Comparison of ENCODE assay signal across 26 cellular contexts in the genomic region with DNA sequence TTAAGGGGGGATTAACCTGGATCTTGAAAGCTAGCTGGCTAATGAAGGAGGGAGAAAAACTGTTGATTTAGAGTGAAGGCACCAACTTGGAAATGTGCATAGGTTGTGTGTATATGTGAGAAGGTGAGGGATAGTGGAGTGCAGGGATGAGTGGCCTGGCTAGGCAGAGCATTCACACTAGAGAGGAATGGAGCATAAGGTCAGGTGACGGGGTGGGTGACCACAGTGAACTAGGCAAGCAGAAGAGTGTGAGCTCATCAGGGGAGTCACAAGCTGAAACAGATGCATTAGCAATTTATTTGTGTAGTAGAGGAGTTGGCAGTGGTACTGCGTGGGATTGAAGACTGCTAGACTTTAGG. TPM values are rescaled to one million over a fixed set of nuclear protein-coding genes. Genes with fewer than 3 reads are reported as not detected.
A peak's percentile ranks its signal among the peaks of the same experiment; 100 is the strongest.
DNase-seq lines count a peak whose midpoint lies in the region; TF ChIP-seq lines count a peak whose summit lies in the region.
"Had no signal": no experiment of that assay in that cellular context is flagged by ENCODE, and none has a peak within 500 bp of the region (broad histone marks: within the 10 kb centered on the region; RNA-seq: fewer than 3 reads in every experiment).

No MANE protein-coding gene starts in this region.

- in situ Hi-C loops in KBM-7 (cut with MboI; ENCODE audit: low pct_unique_long_range_greater_than_20kb, low sequenced_read_pairs), result no loop called here

- H3K27me3 ChIP-seq in MG63, result no peaks in the 10 kb centered on the region
- H3K27me3 ChIP-seq: Peyer's patch had no signal

- TF ChIP-seq CTCF in fibroblast of villous mesenchyme (IDR thresholded peaks at IDR 0.05; ENCODE audit: insufficient read depth, low read depth, low read length), result no peak

- intact Hi-C loops in posterior cingulate gyrus (cut with DNase I), result no loop called here

- H3K4me3 ChIP-seq in MG63 (no peak overlapping the region), fibroblast of villous mesenchyme (ENCODE audit: low read depth, low read length) (no peak overlapping the region)
- H3K4me3 ChIP-seq: heart right ventricle, Peyer's patch had no signal

- DNase-seq in CD1c-positive myeloid dendritic cell (ENCODE audit: extremely low spot score) (peak; percentile 57), MG63 (peak; percentile 58), fibroblast of villous mesenchyme (ENCODE audit: low read depth) (peak; percentile 2), renal cortical epithelial cell (ENCODE audit: low read depth) (peak; percentile 11), KG1 (lab: John Stamatoyannopoulos, UW) (no peak), posterior cingulate gyrus (no peak), KBM-7 (no peak)
- no peak for DNase-seq in activated CD4-positive, alpha-beta T cell treated with anti-CD3 and anti-CD28 coated beads, Interleukin-2, amount 50 U/mL, for 1 hour
- DNase-seq: activated CD4-positive, alpha-beta memory T cell treated with anti-CD3 and anti-CD28 coated beads, Interleukin-2, amount 10 ng/mL, durations not matched to agents 7 days and 5 days; CD8-positive, alpha-beta T cell; effector CD4-positive, alpha-beta T cell; foreskin melanocyte; heart right ventricle; left cardiac atrium; naive B cell; NCI-H1417 treated with DMSO at 0.1 percent for 48 hours; NCI-H2081; NCI-H2227 treated with DMSO at 0.1 percent for 48 hours; Peyer's patch; SIG-M5; stimulated activated CD4-positive, alpha-beta T cell treated with anti-CD3 and anti-CD28 coated beads, Interleukin-4, amount 100 ng/mL, for 1 hour had no signal

- no peaks in the 10 kb centered on the region for H3K36me3 ChIP-seq in MG63
- H3K36me3 ChIP-seq: heart right ventricle, Peyer's patch had no signal

- no peaks in the 10 kb centered on the region for H3K9me3 ChIP-seq in MG63
- H3K9me3 ChIP-seq: heart right ventricle, Peyer's patch had no signal

RNA-seq across cellular contexts. Expression of a gene that starts 10.5 kb away (rescaled TPM):
- total RNA-seq in MG63 (2014; rRNA removed; shearing (Covaris generic); ENCODE audit: low replicate concordance), result not detected in 2 replicates
- total RNA-seq in fibroblast of villous mesenchyme, result not detected in 2 replicates
- total RNA-seq in renal cortical epithelial cell, result not detected in 2 replicates
- total RNA-seq: activated CD4-positive, alpha-beta memory T cell treated with anti-CD3 and anti-CD28 coated beads, Interleukin-2, amount 10 ng/mL, durations not matched to agents 7 days and 5 days; activated naive CD4-positive, alpha-beta T cell treated with anti-CD3 and anti-CD28 coated beads, Interleukin-2, amount 50 U/mL, for 72 hours; activated T-helper 2 cell treated with anti-CD3 and anti-CD28 coated beads, Interferon-gamma antibody, Interleukin-2, Interleukin-4, amounts not matched to agents 10 μg/mL and 5 μg/mL and 100 μg/mL, durations not matched to agents 14 hours and 24 hours and 36 hours; CD8-positive, alpha-beta T cell; epithelial cell of proximal tubule; H4; heart right ventricle; left cardiac atrium; Peyer's patch; urinary bladder had no signal

RNA-seq across cellular contexts. Expression of a gene that starts 22.0 kb away (rescaled TPM):
- total RNA-seq in MG63 (2014; rRNA removed; shearing (Covaris generic); ENCODE audit: low replicate concordance), result not detected in 2 replicates
- total RNA-seq in fibroblast of villous mesenchyme, result not detected in 2 replicates
- 0.10 and 0.87 TPM in 2 replicates for total RNA-seq in renal cortical epithelial cell
- total RNA-seq: activated CD4-positive, alpha-beta memory T cell treated with anti-CD3 and anti-CD28 coated beads, Interleukin-2, amount 10 ng/mL, durations not matched to agents 7 days and 5 days; activated naive CD4-positive, alpha-beta T cell treated with anti-CD3 and anti-CD28 coated beads, Interleukin-2, amount 50 U/mL, for 72 hours; activated T-helper 2 cell treated with anti-CD3 and anti-CD28 coated beads, Interferon-gamma antibody, Interleukin-2, Interleukin-4, amounts not matched to agents 10 μg/mL and 5 μg/mL and 100 μg/mL, durations not matched to agents 14 hours and 24 hours and 36 hours; CD8-positive, alpha-beta T cell; H4 had no signal

RNA-seq across cellular contexts. Expression of a gene that starts 36.0 kb away (rescaled TPM):
- not detected in 2 replicates for total RNA-seq in MG63 (2014; rRNA removed; shearing (Covaris generic); ENCODE audit: low replicate concordance)
- total RNA-seq in fibroblast of villous mesenchyme (not detected in 2 replicates), renal cortical epithelial cell (not detected in 2 replicates)
- total RNA-seq: activated CD4-positive, alpha-beta memory T cell treated with anti-CD3 and anti-CD28 coated beads, Interleukin-2, amount 10 ng/mL, durations not matched to agents 7 days and 5 days; activated naive CD4-positive, alpha-beta T cell treated with anti-CD3 and anti-CD28 coated beads, Interleukin-2, amount 50 U/mL, for 72 hours; activated T-helper 2 cell treated with anti-CD3 and anti-CD28 coated beads, Interferon-gamma antibody, Interleukin-2, Interleukin-4, amounts not matched to agents 10 μg/mL and 5 μg/mL and 100 μg/mL, durations not matched to agents 14 hours and 24 hours and 36 hours; CD8-positive, alpha-beta T cell; epithelial cell of proximal tubule; heart right ventricle; left cardiac atrium; urinary bladder had no signal

Comparison
In these comparisons a context has a peak if more than half of its experiments do, and no peak if none do; other contexts are left out.
1. DNase-seq: peak in CD1c-positive myeloid dendritic cell (single experiment), MG63 (single experiment), fibroblast of villous mesenchyme (single experiment) and renal cortical epithelial cell (single experiment); none in KG1 (single experiment), posterior cingulate gyrus (0 of 10), KBM-7 (single experiment) and activated CD4-positive, alpha-beta T cell treated with anti-CD3 and anti-CD28 coated beads, Interleukin-2, amount 50 U/mL, for 1 hour (single experiment).